Comparison of ENCODE assay signal across 9 cellular contexts in genomic region chr7:18541871-18542212, GRCh38.
"Had no signal": no experiment of that assay in that cellular context is flagged by ENCODE, and none has a peak within 500 bp of the region (broad histone marks: within the 10 kb centered on the region; RNA-seq: fewer than 3 reads in every experiment).

No MANE protein-coding gene starts in this region.

- ATAC-seq: stimulated activated memory B cell treated with anti-CD40 and anti-IgM and Interleukin-4, amounts not matched to agents 10 μg/mL and 1 μg/mL and 100 μg/mL, for 72 hours; WTC11 had no signal

- DNase-seq: activated CD4-positive, alpha-beta T cell treated with anti-CD3 and anti-CD28 coated beads for 48 hours; activated naive CD4-positive, alpha-beta T cell treated with Interleukin-2 at 50 U/mL for 16 hours; central memory CD4-positive, alpha-beta T cell; erythroblast; immature natural killer cell; nephron progenitor cell; small intestine had no signal
